In the genomic region with DNA sequence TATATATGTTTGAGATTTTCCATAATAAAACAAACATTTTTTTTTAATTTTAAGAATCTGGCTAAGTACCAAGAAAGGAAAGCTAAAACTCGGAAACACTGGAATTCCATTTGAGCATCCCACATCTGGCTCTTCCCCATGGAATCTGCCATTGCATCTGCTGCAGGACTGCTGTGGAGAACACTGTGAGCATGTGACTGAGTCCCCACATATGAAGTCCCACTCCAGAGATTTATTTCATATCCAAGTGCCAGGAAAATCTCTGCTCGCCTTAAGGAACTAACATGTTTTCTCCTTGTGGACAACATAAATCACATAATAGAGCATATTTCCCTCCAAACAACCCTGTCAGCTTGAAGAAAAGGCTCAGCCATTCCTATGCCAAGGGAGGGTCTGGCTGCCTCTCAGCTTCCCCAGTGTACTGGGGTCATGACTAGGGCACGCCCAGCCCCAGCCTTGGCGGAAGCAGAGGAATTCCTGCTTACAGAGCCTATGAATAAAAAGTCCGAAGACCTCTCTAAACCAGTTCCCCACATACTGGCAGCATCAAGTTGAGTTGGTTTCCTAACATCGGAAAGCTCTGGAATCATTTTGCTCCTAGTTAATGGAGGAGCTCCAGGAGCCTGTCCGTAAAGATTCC, we compare ENCODE assay signal across 27 cellular contexts.
DNase-seq lines count a peak whose midpoint lies in the region; ATAC-seq and TF ChIP-seq lines count a peak whose summit lies in the region.
"Had no signal": no experiment of that assay in that cellular context is flagged by ENCODE, and none has a peak within 500 bp of the region (broad histone marks: within the 10 kb centered on the region; RNA-seq: fewer than 3 reads in every experiment).

No MANE protein-coding gene starts in this region.

- TF ChIP-seq CTCF in OCI-LY3 (IDR thresholded peaks at IDR 0.05; ENCODE audit: low read depth, low read length) (no peak), fibroblast of the aortic adventitia (IDR thresholded peaks at IDR 0.05; ENCODE audit: insufficient read depth, low read length) (no peak), lower lobe of right lung (IDR thresholded peaks at IDR 0.05) (no peak), suprapubic skin (IDR thresholded peaks at IDR 0.05) (no peak)

- WGBS in suprapubic skin, result 37% methylated on average over 7 of the region's 7 CpGs

- H3K27me3 Mint-ChIP-seq in CD4-positive, alpha-beta memory T cell, result peaks cover 1 to 6% of the 10 kb centered on the region in 2 donors
- H3K27me3 Mint-ChIP-seq: activated naive CD4-positive, alpha-beta T cell treated with anti-CD3 and anti-CD28 coated beads, Interleukin-2, amount 10 ng/mL, durations not matched to agents 7 days and 5 days; brain had no signal

- DNase-seq in fibroblast of the aortic adventitia (ENCODE audit: low read depth) (peak; percentile 14), lower lobe of right lung (no peak), suprapubic skin (ENCODE audit: low spot score in 2 of 2) (peak; percentile 77 to 82), NCI-H187 (lab: John Stamatoyannopoulos, UW) (no peak), medulla oblongata (ENCODE audit: extremely low spot score) (no peak)
- DNase-seq in CD4-positive, alpha-beta memory T cell, result no peak
- DNase-seq: activated CD4-positive, alpha-beta T cell treated with anti-CD3 and anti-CD28 coated beads for 36 hours; activated CD8-positive, alpha-beta T cell treated with anti-CD3 and anti-CD28 coated beads, Interleukin-2, amount 10 ng/mL, durations not matched to agents 7 days and 5 days; activated naive CD4-positive, alpha-beta T cell treated with anti-CD3 and anti-CD28 coated beads, Interleukin-2, amount 10 ng/mL, durations not matched to agents 7 days and 5 days; CD8-positive, alpha-beta T cell; GOT3; HFFc6; hippocampal formation; naive B cell; NCI-H1436; NCI-H2081 treated with DMSO at 0.1 percent for 48 hours; NCI-H2227 treated with DMSO at 0.1 percent for 48 hours; Peyer's patch; small intestine; stimulated activated naive CD4-positive, alpha-beta T cell treated with Interleukin-2 at 50 U/mL for 16 hours had no signal

- no peak for TF ChIP-seq POLR2A in suprapubic skin (IDR thresholded peaks at IDR 0.05)

- H3K27me3 ChIP-seq in OCI-LY3 (ENCODE audit: low read depth, low read length) (no peaks in the 10 kb centered on the region), lower lobe of right lung (ENCODE audit: low read depth) (no peaks in the 10 kb centered on the region), suprapubic skin (no peaks in the 10 kb centered on the region)
- H3K27me3 ChIP-seq in CD4-positive, alpha-beta memory T cell (ENCODE audit: insufficient read depth, low read length), result no peaks in the 10 kb centered on the region
- H3K27me3 ChIP-seq: Peyer's patch had no signal

- H3K4me2 ChIP-seq in OCI-LY3 (ENCODE audit: low read length), result peak overlapping the region; percentile 26
- H3K4me2 ChIP-seq: KMS-11 had no signal

- H3K36me3 Mint-ChIP-seq in CD4-positive, alpha-beta memory T cell, result no peaks in the 10 kb centered on the region
- H3K36me3 Mint-ChIP-seq: activated naive CD4-positive, alpha-beta T cell treated with anti-CD3 and anti-CD28 coated beads, Interleukin-2, amount 10 ng/mL, durations not matched to agents 7 days and 5 days; CD8-positive, alpha-beta T cell; naive B cell had no signal

- no peak for TF ChIP-seq EP300 in suprapubic skin (IDR thresholded peaks at IDR 0.05)

- H3K27ac Mint-ChIP-seq in CD4-positive, alpha-beta memory T cell, result no peak overlapping the region
- H3K27ac Mint-ChIP-seq: activated CD4-positive, alpha-beta T cell treated with anti-CD3 and anti-CD28 coated beads for 36 hours; activated CD8-positive, alpha-beta T cell treated with anti-CD3 and anti-CD28 coated beads, Interleukin-2, amount 10 ng/mL, durations not matched to agents 7 days and 5 days; activated naive CD4-positive, alpha-beta T cell treated with anti-CD3 and anti-CD28 coated beads, Interleukin-2, amount 10 ng/mL, durations not matched to agents 7 days and 5 days; activated T-helper 17 cell treated with anti-CD3 and anti-CD28 coated beads, Interleukin-2, amount 50 U/mL, for 72 hours; CD8-positive, alpha-beta T cell; HFFc6; naive B cell had no signal

- no peaks in the 10 kb centered on the region for H4K20me1 ChIP-seq in OCI-LY3 (ENCODE audit: insufficient read depth, low read length)

- H3K36me3 ChIP-seq in OCI-LY3 (replicated peaks; ENCODE audit: low read depth, low read length) (peaks cover 5% of the 10 kb centered on the region), lower lobe of right lung (no peaks in the 10 kb centered on the region), suprapubic skin (no peaks in the 10 kb centered on the region)
- H3K36me3 ChIP-seq in CD4-positive, alpha-beta memory T cell (ENCODE audit: insufficient read depth, low read length), result no peaks in the 10 kb centered on the region
- H3K36me3 ChIP-seq: Peyer's patch, prostate gland had no signal

- no peak overlapping the region for H3K9ac ChIP-seq in OCI-LY3 (ENCODE audit: low read length)
- H3K9ac ChIP-seq: KMS-11 had no signal

- ATAC-seq in lower lobe of right lung (peak; percentile 19 to 61), HG03196 (IDR thresholded peaks at IDR 0.05; ENCODE audit: unreplicated experiment) (no peak)
- ATAC-seq: activated CD4-positive, alpha-beta T cell treated with anti-CD3 and anti-CD28 coated beads for 36 hours; activated CD8-positive, alpha-beta T cell treated with anti-CD3 and anti-CD28 coated beads, Interleukin-2, amount 10 ng/mL, durations not matched to agents 7 days and 5 days; activated T-helper 17 cell treated with anti-CD3 and anti-CD28 coated beads, Interleukin-2, amount 50 U/mL, for 72 hours; CD8-positive, alpha-beta T cell had no signal

- H2AFZ ChIP-seq in OCI-LY3 (ENCODE audit: low read depth, low read length), result no peak overlapping the region

- POLR2A ChIA-PET in CD4-positive, alpha-beta memory T cell (lab: Charles Lee; ENCODE audit: partially characterized antibody), result no interaction called here

- no peaks in the 10 kb centered on the region for H3K79me2 ChIP-seq in OCI-LY3 (ENCODE audit: low read length)

- intact Hi-C loops in lower lobe of right lung (cut with DNase I), result no loop called here
- intact Hi-C loops in CD4-positive, alpha-beta memory T cell (cut with micrococcal nuclease), result no loop called here

- no peak overlapping the region for H3K4me3 ChIP-seq in OCI-LY3 (ENCODE audit: low read length)
- no peak overlapping the region for H3K4me3 ChIP-seq in fibroblast of the aortic adventitia (ENCODE audit: low read depth, low read length)
- H3K4me3 ChIP-seq in lower lobe of right lung, result no peak overlapping the region
- H3K4me3 ChIP-seq in suprapubic skin, result no peak overlapping the region
- H3K4me3 ChIP-seq in CD4-positive, alpha-beta memory T cell (ENCODE audit: low read length in 2 of 2), result no peak overlapping the region
- H3K4me3 ChIP-seq: Peyer's patch, prostate gland had no signal

- H3K9me3 Mint-ChIP-seq in CD4-positive, alpha-beta memory T cell, result no peaks in the 10 kb centered on the region
- H3K9me3 Mint-ChIP-seq: activated naive CD4-positive, alpha-beta T cell treated with anti-CD3 and anti-CD28 coated beads, Interleukin-2, amount 10 ng/mL, durations not matched to agents 7 days and 5 days; activated T-helper 17 cell treated with anti-CD3 and anti-CD28 coated beads, Interleukin-2, amount 50 U/mL, for 72 hours; brain; CD8-positive, alpha-beta T cell; HFFc6 had no signal

- no peak overlapping the region for H3K4me3 Mint-ChIP-seq in CD4-positive, alpha-beta memory T cell
- H3K4me3 Mint-ChIP-seq: activated CD4-positive, alpha-beta T cell treated with anti-CD3 and anti-CD28 coated beads for 36 hours; activated CD8-positive, alpha-beta T cell treated with anti-CD3 and anti-CD28 coated beads, Interleukin-2, amount 10 ng/mL, durations not matched to agents 7 days and 5 days; activated naive CD4-positive, alpha-beta T cell treated with anti-CD3 and anti-CD28 coated beads, Interleukin-2, amount 10 ng/mL, durations not matched to agents 7 days and 5 days; activated T-helper 17 cell treated with anti-CD3 and anti-CD28 coated beads, Interleukin-2, amount 50 U/mL, for 72 hours; brain; CD8-positive, alpha-beta T cell; HFFc6; naive B cell had no signal

- CTCF ChIA-PET in CD4-positive, alpha-beta memory T cell (lab: Charles Lee; ENCODE audit: partially characterized antibody), result no interaction called here

- H3K9me3 ChIP-seq in OCI-LY3 (ENCODE audit: insufficient read depth, low read length) (no peaks in the 10 kb centered on the region), lower lobe of right lung (no peaks in the 10 kb centered on the region), suprapubic skin (no peaks in the 10 kb centered on the region)
- no peaks in the 10 kb centered on the region for H3K9me3 ChIP-seq in CD4-positive, alpha-beta memory T cell (ENCODE audit: control insufficient read depth in 1 of 2, low read length in 2 of 2)
- H3K9me3 ChIP-seq: prostate gland had no signal

- no peak overlapping the region for H3K27ac ChIP-seq in OCI-LY3 (ENCODE audit: low read length)
- no peak overlapping the region for H3K27ac ChIP-seq in lower lobe of right lung
- peak overlapping the region; percentile 55 for H3K27ac ChIP-seq in suprapubic skin
- H3K27ac ChIP-seq in CD4-positive, alpha-beta memory T cell (ENCODE audit: low read depth, low read length), result no peak overlapping the region
- H3K27ac ChIP-seq: HL-60, KMS-11, Peyer's patch, prostate gland had no signal

- H3K4me1 ChIP-seq in OCI-LY3 (ENCODE audit: low read length), result peaks cover 43% of the 10 kb centered on the region
- H3K4me1 ChIP-seq in lower lobe of right lung, result no peaks in the 10 kb centered on the region
- peaks cover 7% of the 10 kb centered on the region for H3K4me1 ChIP-seq in suprapubic skin
- no peaks in the 10 kb centered on the region for H3K4me1 ChIP-seq in CD4-positive, alpha-beta memory T cell (ENCODE audit: insufficient read depth, low read length)
- H3K4me1 ChIP-seq: Peyer's patch, prostate gland had no signal

- H3K4me1 Mint-ChIP-seq in CD4-positive, alpha-beta memory T cell, result no peaks in the 10 kb centered on the region
- H3K4me1 Mint-ChIP-seq: activated CD4-positive, alpha-beta T cell treated with anti-CD3 and anti-CD28 coated beads for 36 hours; activated naive CD4-positive, alpha-beta T cell treated with anti-CD3 and anti-CD28 coated beads, Interleukin-2, amount 10 ng/mL, durations not matched to agents 7 days and 5 days; activated T-helper 17 cell treated with anti-CD3 and anti-CD28 coated beads, Interleukin-2, amount 50 U/mL, for 72 hours had no signal

Comparison
In these comparisons a context has a peak if more than half of its experiments do, and no peak if none do; other contexts are left out.
1. DNase-seq: peak in fibroblast of the aortic adventitia (single experiment) and suprapubic skin (2 of 2); none in lower lobe of right lung (single experiment), CD4-positive, alpha-beta memory T cell (0 of 5), NCI-H187 (0 of 2) and medulla oblongata (single experiment).